15 cellular contexts compared by ENCODE assay signal in the genomic region with DNA sequence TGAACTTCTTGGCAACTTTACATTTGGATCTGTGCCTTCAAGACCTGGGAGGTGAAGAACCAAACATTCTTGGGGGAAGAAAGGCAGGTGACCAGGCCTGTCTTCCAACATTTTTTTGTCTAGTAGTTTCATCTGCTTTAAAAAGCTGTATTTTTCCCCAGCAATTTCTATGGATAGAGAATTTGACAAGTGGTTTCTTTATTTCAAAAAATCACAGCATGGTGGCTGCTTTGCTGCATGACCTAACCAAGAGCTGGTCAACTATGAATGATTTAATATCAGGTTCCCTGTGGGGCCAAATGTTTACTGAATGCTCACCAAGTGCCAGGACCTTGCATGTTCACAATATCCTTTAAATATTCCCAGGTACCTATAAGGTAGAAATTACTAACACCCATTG. TPM values are rescaled to one million over a fixed set of nuclear protein-coding genes. Genes with fewer than 3 reads are reported as not detected.
A peak's percentile ranks its signal among the peaks of the same experiment; 100 is the strongest.
DNase-seq lines count a peak whose midpoint lies in the region; ATAC-seq and TF ChIP-seq lines count a peak whose summit lies in the region.
"Had no signal": no experiment of that assay in that cellular context is flagged by ENCODE, and none has a peak within 500 bp of the region (broad histone marks: within the 10 kb centered on the region; RNA-seq: fewer than 3 reads in every experiment).

No MANE protein-coding gene starts in this region.

- H3K4me3 ChIP-seq in thyroid gland (replicated peaks in 1 of 3) (no peak overlapping the region), foreskin fibroblast (ENCODE audit: low read depth in 1 of 2, low read length in 2 of 2) (no peak overlapping the region)
- H3K4me3 ChIP-seq: A549, GM23338 had no signal

- TF ChIP-seq RAD21 in Ishikawa (IDR thresholded peaks at IDR 0.05; ENCODE audit: low read depth) = no peak; the same call in 1 of the 2 replicates

- peak; percentile 93 for TF ChIP-seq EP300 in Ishikawa (IDR thresholded peaks at IDR 0.05; ENCODE audit: borderline replicate concordance)

- H3K27me3 ChIP-seq in layer of hippocampus (ENCODE audit: control insufficient read depth, insufficient read depth, low read length) (no peaks in the 10 kb centered on the region), thyroid gland (no peaks in the 10 kb centered on the region)
- H3K27me3 ChIP-seq: BE2C had no signal

- H3K27ac ChIP-seq in layer of hippocampus (ENCODE audit: low read depth, low read length) (peak overlapping the region; percentile 44), thyroid gland (peak overlapping the region; percentile 68 to 93 (median 80))
- H3K27ac ChIP-seq: A549, C4-2B had no signal

- H3K9me3 ChIP-seq in thyroid gland = no peaks in the 10 kb centered on the region
- H3K9me3 ChIP-seq: A549, BE2C had no signal

- DNase-seq in NCI-H2227 treated with DMSO at 0.1 percent for 48 hours (lab: John Stamatoyannopoulos, UW) (peak; percentile 45), thyroid gland (peak; percentile 15 to 37), foreskin fibroblast (no peak)
- DNase-seq: BE2C; CD4-positive, alpha-beta memory T cell; DMS153; DMS79 treated with DMSO at 0.1 percent for 48 hours; EL; H7 had no signal

- no peak for TF ChIP-seq CTCF in thyroid gland (IDR thresholded peaks at IDR 0.05)
- no peak for TF ChIP-seq CTCF in foreskin fibroblast (IDR thresholded peaks at IDR 0.05; ENCODE audit: low read depth, low read length)

- intact Hi-C loops in thyroid gland (cut with DNase I) = no loop called here

- ATAC-seq in GM18873 (IDR thresholded peaks at IDR 0.05; ENCODE audit: low FRiP score, unreplicated experiment) = no peak
- ATAC-seq: A549, GM23338 had no signal

- no peak for TF ChIP-seq POLR2A in thyroid gland (IDR thresholded peaks at IDR 0.05)

- no peaks in the 10 kb centered on the region for H3K36me3 ChIP-seq in thyroid gland
- H3K36me3 ChIP-seq: BE2C had no signal

- peaks cover 53 to 71% of the 10 kb centered on the region in 2 donors for H3K4me1 ChIP-seq in thyroid gland
- H3K4me1 ChIP-seq: A549, BE2C had no signal

TF ChIP-seq in Ishikawa, 13 proteins besides CTCF, POLR2A, EP300 and RAD21:
- peak; percentile 92 for TF ChIP-seq TCF12 (IDR thresholded peaks at IDR 0.05; ENCODE audit: low read depth)
- no peak; the same call in none of the 2 replicates for TF ChIP-seq USF1 (IDR thresholded peaks at IDR 0.05)
- TF ChIP-seq TEAD4 (IDR thresholded peaks at IDR 0.05) = peak; percentile 93
- TF ChIP-seq TAF1 (IDR thresholded peaks at IDR 0.05; ENCODE audit: low read depth) = no peak
- peak; percentile 96 for TF ChIP-seq NFIC (IDR thresholded peaks at IDR 0.05)
- TF ChIP-seq MAX (IDR thresholded peaks at IDR 0.05) = peak; percentile 10; the same call in 1 of the 2 replicates
- TF ChIP-seq YY1 (IDR thresholded peaks at IDR 0.05; ENCODE audit: low read depth) = peak; percentile 66; the same call in 1 of the 2 replicates
- TF ChIP-seq CEBPB (IDR thresholded peaks at IDR 0.05) = peak; percentile 28
- peak; percentile 88 for TF ChIP-seq FOXM1 (IDR thresholded peaks at IDR 0.05; ENCODE audit: borderline replicate concordance, low read depth)
- no peak for TF ChIP-seq CREB1 (IDR thresholded peaks at IDR 0.05; ENCODE audit: low read depth)

RNA-seq across cellular contexts. Expression of gene LRP2, which starts 19.1 kb away (rescaled TPM):
- total RNA-seq in thyroid gland = 100 to 1,000 TPM; 154 to 310 (median 184) TPM
- total RNA-seq: CD4-positive, alpha-beta memory T cell had no signal

Comparison
In these comparisons a context has a peak if more than half of its experiments do, and no peak if none do; other contexts are left out.
1. DNase-seq: peak in NCI-H2227 treated with DMSO at 0.1 percent for 48 hours (single experiment) and thyroid gland (2 of 2); none in foreskin fibroblast (0 of 2).